In the genomic region with DNA sequence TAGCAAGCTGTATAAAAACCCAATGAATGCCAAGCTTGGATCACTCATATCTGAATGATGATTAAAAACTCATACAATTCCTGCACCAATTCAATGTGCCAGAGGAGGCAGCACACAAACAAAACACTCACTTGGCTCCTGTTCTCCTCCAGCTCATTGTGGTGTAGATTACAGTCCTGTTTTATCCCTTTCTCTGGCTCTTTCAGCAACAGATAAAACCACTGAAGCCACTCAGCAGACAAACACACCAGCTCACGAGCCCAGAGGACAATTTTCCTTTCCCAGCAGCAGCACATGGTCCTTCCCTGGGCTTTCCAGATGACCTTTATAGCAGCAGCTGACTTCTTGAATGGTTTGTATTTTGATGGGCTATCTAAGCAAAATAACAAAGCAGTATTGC, we compare ENCODE assay signal across 8 cellular contexts.
A peak's percentile ranks its signal among the peaks of the same experiment; 100 is the strongest.
DNase-seq lines count a peak whose midpoint lies in the region; ATAC-seq and TF ChIP-seq lines count a peak whose summit lies in the region.

No MANE protein-coding gene starts in this region.

- intact Hi-C loops in ascending aorta (cut with DNase I), result no loop called here

- H3K4me1 ChIP-seq in ascending aorta, result no peaks in the 10 kb centered on the region
- H3K4me1 ChIP-seq in liver (ENCODE audit: control insufficient read depth in 4 of 4, insufficient read depth in 4 of 4, low read length in 3 of 4), result no peaks in the 10 kb centered on the region

- H3K4me3 ChIP-seq in ascending aorta (no peak overlapping the region), liver (ENCODE audit: low read depth in 1 of 3, low read length in 3 of 3) (no peak overlapping the region)

- TF ChIP-seq RAD21 in liver (IDR thresholded peaks at IDR 0.05), result no peak

- ATAC-seq in HG03571 (IDR thresholded peaks at IDR 0.05; ENCODE audit: unreplicated experiment), result no peak
- no peak for ATAC-seq in HG02938 (IDR thresholded peaks at IDR 0.05; ENCODE audit: unreplicated experiment)

- no peak overlapping the region for H3K27ac ChIP-seq in ascending aorta
- H3K27ac ChIP-seq in liver (ENCODE audit: low read depth in 1 of 2, low read length in 2 of 2), result no peak overlapping the region

- TF ChIP-seq CTCF in ascending aorta (IDR thresholded peaks at IDR 0.05) (peak in 2 of 3 experiments; percentile 14 to 33), liver (IDR thresholded peaks at IDR 0.05; ENCODE audit: low read depth, low read length, missing input control) (peak; percentile 23)

- peak; percentile 42 for DNase-seq in COLO829 (ENCODE audit: low spot score)
- peak; percentile 28 for DNase-seq in HT1080 (ENCODE audit: low read depth)
- DNase-seq in ascending aorta (ENCODE audit: low spot score in 2 of 2), result no peak
- no peak for DNase-seq in NCI-H1436 (lab: John Stamatoyannopoulos, UW)
- DNase-seq in nucleus accumbens (lab: John Stamatoyannopoulos, UW), result no peak

- no peaks in the 10 kb centered on the region for H3K27me3 ChIP-seq in ascending aorta
- peaks cover 0 to under 1% (median 0%) of the 10 kb centered on the region in 4 donors for H3K27me3 ChIP-seq in liver (ENCODE audit: control insufficient read depth in 4 of 4, insufficient read depth in 4 of 4, low read length in 3 of 4)

- no peaks in the 10 kb centered on the region for H3K36me3 ChIP-seq in ascending aorta
- no peaks in the 10 kb centered on the region for H3K36me3 ChIP-seq in liver (ENCODE audit: control insufficient read depth in 4 of 4, insufficient read depth in 3 of 4, low read depth in 1 of 4, low read length in 3 of 4)

- H3K9ac ChIP-seq in liver (ENCODE audit: low read depth in 1 of 2, low read length in 2 of 2), result no peak overlapping the region

- WGBS in liver, result 19% methylated on average over 1 of the region's 1 CpG

- H3K9me3 ChIP-seq in ascending aorta (no peaks in the 10 kb centered on the region), liver (ENCODE audit: control insufficient read depth in 4 of 4, low read length in 3 of 4) (no peaks in the 10 kb centered on the region)

TF ChIP-seq in liver, 16 proteins besides CTCF, POLR2A, EP300 and RAD21:
- TF ChIP-seq HNF4A (conservative IDR thresholded peaks at IDR 0.05) (no peak), FOXA1 (IDR thresholded peaks at IDR 0.05) (no peak), NR2F2 (IDR thresholded peaks at IDR 0.05) (no peak), JUND (IDR thresholded peaks at IDR 0.05) (no peak), TAF1 (conservative IDR thresholded peaks at IDR 0.05) (no peak), EGR1 (IDR thresholded peaks at IDR 0.05; ENCODE audit: low read depth in 2 of 2) (no peak), SP1 (IDR thresholded peaks at IDR 0.05) (no peak), RXRA (IDR thresholded peaks at IDR 0.05) (no peak)
- TF ChIP-seq, protein P1, sequence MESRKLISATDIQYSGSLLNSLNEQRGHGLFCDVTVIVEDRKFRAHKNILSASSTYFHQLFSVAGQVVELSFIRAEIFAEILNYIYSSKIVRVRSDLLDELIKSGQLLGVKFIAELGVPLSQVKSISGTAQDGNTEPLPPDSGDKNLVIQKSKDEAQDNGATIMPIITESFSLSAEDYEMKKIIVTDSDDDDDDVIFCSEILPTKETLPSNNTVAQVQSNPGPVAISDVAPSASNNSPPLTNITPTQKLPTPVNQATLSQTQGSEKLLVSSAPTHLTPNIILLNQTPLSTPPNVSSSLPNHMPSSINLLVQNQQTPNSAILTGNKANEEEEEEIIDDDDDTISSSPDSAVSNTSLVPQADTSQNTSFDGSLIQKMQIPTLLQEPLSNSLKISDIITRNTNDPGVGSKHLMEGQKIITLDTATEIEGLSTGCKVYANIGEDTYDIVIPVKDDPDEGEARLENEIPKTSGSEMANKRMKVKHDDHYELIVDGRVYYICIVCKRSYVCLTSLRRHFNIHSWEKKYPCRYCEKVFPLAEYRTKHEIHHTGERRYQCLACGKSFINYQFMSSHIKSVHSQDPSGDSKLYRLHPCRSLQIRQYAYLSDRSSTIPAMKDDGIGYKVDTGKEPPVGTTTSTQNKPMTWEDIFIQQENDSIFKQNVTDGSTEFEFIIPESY (IDR thresholded peaks at IDR 0.05), result no peak
- TF ChIP-seq, protein P2, sequence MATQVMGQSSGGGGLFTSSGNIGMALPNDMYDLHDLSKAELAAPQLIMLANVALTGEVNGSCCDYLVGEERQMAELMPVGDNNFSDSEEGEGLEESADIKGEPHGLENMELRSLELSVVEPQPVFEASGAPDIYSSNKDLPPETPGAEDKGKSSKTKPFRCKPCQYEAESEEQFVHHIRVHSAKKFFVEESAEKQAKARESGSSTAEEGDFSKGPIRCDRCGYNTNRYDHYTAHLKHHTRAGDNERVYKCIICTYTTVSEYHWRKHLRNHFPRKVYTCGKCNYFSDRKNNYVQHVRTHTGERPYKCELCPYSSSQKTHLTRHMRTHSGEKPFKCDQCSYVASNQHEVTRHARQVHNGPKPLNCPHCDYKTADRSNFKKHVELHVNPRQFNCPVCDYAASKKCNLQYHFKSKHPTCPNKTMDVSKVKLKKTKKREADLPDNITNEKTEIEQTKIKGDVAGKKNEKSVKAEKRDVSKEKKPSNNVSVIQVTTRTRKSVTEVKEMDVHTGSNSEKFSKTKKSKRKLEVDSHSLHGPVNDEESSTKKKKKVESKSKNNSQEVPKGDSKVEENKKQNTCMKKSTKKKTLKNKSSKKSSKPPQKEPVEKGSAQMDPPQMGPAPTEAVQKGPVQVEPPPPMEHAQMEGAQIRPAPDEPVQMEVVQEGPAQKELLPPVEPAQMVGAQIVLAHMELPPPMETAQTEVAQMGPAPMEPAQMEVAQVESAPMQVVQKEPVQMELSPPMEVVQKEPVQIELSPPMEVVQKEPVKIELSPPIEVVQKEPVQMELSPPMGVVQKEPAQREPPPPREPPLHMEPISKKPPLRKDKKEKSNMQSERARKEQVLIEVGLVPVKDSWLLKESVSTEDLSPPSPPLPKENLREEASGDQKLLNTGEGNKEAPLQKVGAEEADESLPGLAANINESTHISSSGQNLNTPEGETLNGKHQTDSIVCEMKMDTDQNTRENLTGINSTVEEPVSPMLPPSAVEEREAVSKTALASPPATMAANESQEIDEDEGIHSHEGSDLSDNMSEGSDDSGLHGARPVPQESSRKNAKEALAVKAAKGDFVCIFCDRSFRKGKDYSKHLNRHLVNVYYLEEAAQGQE (IDR thresholded peaks at IDR 0.05), result no peak
- TF ChIP-seq, protein P3, sequence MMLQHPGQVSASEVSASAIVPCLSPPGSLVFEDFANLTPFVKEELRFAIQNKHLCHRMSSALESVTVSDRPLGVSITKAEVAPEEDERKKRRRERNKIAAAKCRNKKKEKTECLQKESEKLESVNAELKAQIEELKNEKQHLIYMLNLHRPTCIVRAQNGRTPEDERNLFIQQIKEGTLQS (IDR thresholded peaks at IDR 0.05), result no peak
- TF ChIP-seq, protein P4, sequence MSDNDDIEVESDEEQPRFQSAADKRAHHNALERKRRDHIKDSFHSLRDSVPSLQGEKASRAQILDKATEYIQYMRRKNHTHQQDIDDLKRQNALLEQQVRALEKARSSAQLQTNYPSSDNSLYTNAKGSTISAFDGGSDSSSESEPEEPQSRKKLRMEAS (IDR thresholded peaks at IDR 0.05), result no peak

Comparison
In these comparisons a context has a peak if more than half of its experiments do, and no peak if none do; other contexts are left out.
1. DNase-seq: peak in COLO829 (single experiment) and HT1080 (single experiment); none in ascending aorta (0 of 2), NCI-H1436 (single experiment) and nucleus accumbens (0 of 56).